Comparison of ENCODE assay signal across 9 cellular contexts in genomic region chr6:139291813-139292619, GRCh38. TPM values are rescaled to one million over a fixed set of nuclear protein-coding genes. Genes with fewer than 3 reads are reported as not detected.
DNase-seq lines count a peak whose midpoint lies in the region; ATAC-seq and TF ChIP-seq lines count a peak whose summit lies in the region.
"Had no signal": no experiment of that assay in that cellular context is flagged by ENCODE, and none has a peak within 500 bp of the region (broad histone marks: within the 10 kb centered on the region; RNA-seq: fewer than 3 reads in every experiment).

Gene TXLNB (minus strand): TSS chr6:139291998. CDS start chr6:139288899, 3,099 bp downstream.

- ATAC-seq in HG02885 (IDR thresholded peaks at IDR 0.05; ENCODE audit: poor library complexity, unreplicated experiment) (peak; percentile 69), omental fat pad (ENCODE audit: low FRiP score) (peak; percentile 83)
- ATAC-seq: A549 had no signal

- DNase-seq in NCI-H1417 (lab: John Stamatoyannopoulos, UW) (peak in 2 of 3 experiments; percentile 11 to 30), NCI-H1417 treated with DMSO at 0.1 percent for 48 hours (lab: John Stamatoyannopoulos, UW) (no peak), NOMO-1 treated with dmso at 0.1 percent for 144 hours (lab: John Stamatoyannopoulos, UW; ENCODE audit: unreplicated experiment) (peak; percentile 56), activated T-cell treated with anti-CD3 and anti-CD28 coated beads for 4 hours (peak; percentile 73), fibroblast of mammary gland (ENCODE audit: low read depth) (peak; percentile 85), omental fat pad (ENCODE audit: low spot score) (peak; percentile 68), superior temporal gyrus (ENCODE audit: extremely low spot score) (peak; percentile 53)

- TF ChIP-seq CTCF in fibroblast of mammary gland (conservative IDR thresholded peaks at IDR 0.05; ENCODE audit: control insufficient read depth, insufficient read depth, low read depth, low read length), result no peak
- TF ChIP-seq CTCF in omental fat pad (IDR thresholded peaks at IDR 0.05), result no peak

- peak within 1 kb of the TSS; percentile 41 for H3K4me3 ChIP-seq in fibroblast of mammary gland (ENCODE audit: control insufficient read depth, low read depth, low read length)
- H3K4me3 ChIP-seq: A549 had no signal

RNA-seq across cellular contexts. Expression of gene TXLNB, which starts in this region (rescaled TPM):
- 1 to 10 TPM in 3 of 4 donors, under 1 TPM in 1; 0.37 to 1.4 (median 1.2) TPM for total RNA-seq in omental fat pad
